ENCODE assay signal across 8 cellular contexts in the genomic region with DNA sequence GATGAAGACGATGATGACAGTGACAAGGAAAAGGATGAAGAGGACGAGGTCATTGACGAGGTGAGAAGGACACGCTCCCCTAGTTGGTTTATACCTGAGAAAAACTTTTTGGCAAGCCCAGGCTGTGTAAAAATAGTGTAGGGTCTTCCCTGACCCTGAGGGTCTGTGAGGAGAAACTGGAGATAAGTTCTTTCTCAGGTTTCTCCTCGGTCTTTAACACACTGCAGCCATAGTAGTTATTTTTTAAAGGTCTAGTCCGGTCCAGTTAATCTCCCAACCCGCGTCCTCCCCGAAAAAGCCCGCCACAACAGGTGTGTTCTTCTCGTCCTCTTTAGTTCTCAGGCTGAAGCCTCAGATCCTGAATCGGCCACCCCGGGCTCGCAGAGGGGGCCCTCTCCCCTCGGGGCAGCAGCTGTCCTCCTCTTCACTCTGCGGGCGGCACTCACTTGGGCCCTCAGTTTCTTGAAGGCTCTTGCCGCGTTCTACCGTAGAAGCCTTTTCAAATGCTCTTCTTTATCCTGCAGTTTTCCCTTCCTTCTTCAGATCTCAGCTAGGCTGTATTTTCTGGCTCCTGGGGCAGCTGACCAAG. TPM values are rescaled to one million over a fixed set of nuclear protein-coding genes. Genes with fewer than 3 reads are reported as not detected.
DNase-seq lines count a peak whose midpoint lies in the region; ATAC-seq, FAIRE-seq and TF ChIP-seq lines count a peak whose summit lies in the region.

No MANE protein-coding gene starts in this region.

- H3K4ac ChIP-seq in H1 (replicated peaks; ENCODE audit: insufficient read length, low read depth, low read length), result peak overlapping the region; percentile 11

- H3K27ac ChIP-seq in ACC112 (ENCODE audit: low read depth, low read length), result peak overlapping the region; percentile 75
- H3K27ac ChIP-seq in H1 (ENCODE audit: low read depth, low read length), result peak overlapping the region; percentile 100
- peak overlapping the region in 1 of 2 donors; percentile 76 for H3K27ac ChIP-seq in ovary

- DNase-seq in RPMI7951 (ENCODE audit: low read depth), result peak; percentile 3
- DNase-seq in H1 (ENCODE audit: low read depth in 1 of 2, low spot score in 2 of 2), result no peak
- DNase-seq in ovary, result no peak
- no peak for DNase-seq in NCI-H1930 (lab: John Stamatoyannopoulos, UW)
- no peak for DNase-seq in effector CD8-positive, alpha-beta T cell (lab: John Stamatoyannopoulos, UW)
- DNase-seq in activated CD4-positive, CD25-positive, alpha-beta regulatory T cell (lab: John Stamatoyannopoulos, UW), result no peak

- peaks cover 2% of the 10 kb centered on the region; the same call in 1 of the 2 replicates for H3K79me1 ChIP-seq in H1 (ENCODE audit: low read depth, low read length)

- H3K23me2 ChIP-seq in H1 (ENCODE audit: low read depth, low read length), result no peaks in the 10 kb centered on the region; the same call in 1 of the 2 replicates

- H2AK5ac ChIP-seq in H1 (ENCODE audit: low read depth, low read length), result no peak overlapping the region

- H3K4me3 ChIP-seq in ACC112 (ENCODE audit: low read depth, low read length) (peak overlapping the region; percentile 93), H1 (ENCODE audit: extremely low read depth in 1 of 4, insufficient read depth in 2 of 4, low read depth in 3 of 4, low read length in 4 of 4) (peak overlapping the region; percentile 94 to 100 (median 97)), ovary (peak overlapping the region; percentile 89)

- no peak for FAIRE-seq in H1 (lab: Jason Lieb, UNC)

- no peak overlapping the region for H3K18ac ChIP-seq in H1 (ENCODE audit: extremely low read depth, low read length)

- H3K27me3 ChIP-seq in ACC112 (ENCODE audit: insufficient read depth, low read length) (no peaks in the 10 kb centered on the region), H1 (replicated peaks in 1 of 4; ENCODE audit: control insufficient read depth in 3 of 4, extremely low read depth in 1 of 4, insufficient read depth in 3 of 4, low read length in 3 of 4) (no peaks in the 10 kb centered on the region), ovary (no peaks in the 10 kb centered on the region)

- H3K79me2 ChIP-seq in ACC112 (ENCODE audit: control insufficient read depth, insufficient read depth, low read length, unreplicated experiment) (peaks cover 74% of the 10 kb centered on the region), H1 (ENCODE audit: control insufficient read depth in 1 of 2, insufficient read depth in 2 of 2, low read length in 2 of 2) (peaks cover 26 to 42% of the 10 kb centered on the region in 2 experiments)

- no peak for TF ChIP-seq CTCF in H1 (IDR thresholded peaks at IDR 0.05; ENCODE audit: control extremely low read depth in 1 of 3, insufficient read depth in 1 of 3, low read depth in 1 of 3, low read length in 3 of 3)
- no peak for TF ChIP-seq CTCF in ovary (IDR thresholded peaks at IDR 0.05)

- no peak overlapping the region for H4K91ac ChIP-seq in H1 (replicated peaks; ENCODE audit: insufficient read length, low read length)

- no peak overlapping the region for H2BK20ac ChIP-seq in H1 (ENCODE audit: low read length)

- peak overlapping the region; percentile 73 for H2AFZ ChIP-seq in ACC112 (ENCODE audit: low read length, unreplicated experiment)
- peak overlapping the region; percentile 100 for H2AFZ ChIP-seq in H1 (ENCODE audit: low read length)

- WGBS in H1 (ENCODE audit: extremely low coverage in 1 of 2, insufficient coverage in 1 of 2, insufficient read length in 1 of 2, insufficient replicate concordance in 2 of 2, low coverage in 1 of 2, low lambda C conversion rate in 2 of 2, missing lambda C conversion rate in 1 of 2), 2 experiments, result 2% methylated on average over 20 of the region's 20 CpGs; no CpG with 5 or more reads in 1 of the 2 experiments
- 0% methylated on average over 20 of the region's 20 CpGs for WGBS in ovary, 3 donors

- peak overlapping the region; percentile 47 for H4K5ac ChIP-seq in H1 (ENCODE audit: insufficient read length, low read depth, low read length)

- no peak for TF ChIP-seq RAD21 in H1 (IDR thresholded peaks at IDR 0.05 in 1 of 2, conservative IDR thresholded peaks at IDR 0.05 in 1 of 2; ENCODE audit: low read depth in 2 of 2, low read length in 2 of 2)

- peaks cover 16% of the 10 kb centered on the region for H3K36me3 ChIP-seq in ACC112 (ENCODE audit: insufficient read depth, low read length)
- H3K36me3 ChIP-seq in H1 (ENCODE audit: control insufficient read depth in 2 of 4, insufficient read depth in 4 of 4, low read length in 3 of 4), result peaks cover 11 to 29% (median 20%) of the 10 kb centered on the region in 4 experiments
- H3K36me3 ChIP-seq in ovary, result no peaks in the 10 kb centered on the region

- peak overlapping the region; percentile 100; the same call in 1 of the 2 replicates for H2BK12ac ChIP-seq in H1 (ENCODE audit: low read depth, low read length)

- intact Hi-C loops in ovary (cut with DNase I), result no loop called here

- H4K8ac ChIP-seq in H1 (ENCODE audit: extremely low read depth, insufficient read depth, low read length), result peak overlapping the region; percentile 69; the same call in 1 of the 2 replicates

- peak overlapping the region; percentile 81 to 100 (median 98) for H3K9ac ChIP-seq in H1 (replicated peaks in 1 of 4; ENCODE audit: extremely low read depth in 1 of 4, low read depth in 3 of 4, low read length in 3 of 4)

- CTCF ChIA-PET in H1 (lab: Charles Lee; ENCODE audit: partially characterized antibody), result no interaction called here

- peaks cover 0 to 3% of the 10 kb centered on the region in 2 experiments for H4K20me1 ChIP-seq in H1 (replicated peaks in 1 of 2; ENCODE audit: control insufficient read depth in 1 of 2, insufficient read depth in 2 of 2, low read length in 2 of 2)

- ATAC-seq in GM19328 (IDR thresholded peaks at IDR 0.05; ENCODE audit: unreplicated experiment), result peak; percentile 5

- H3K4me2 ChIP-seq in H1 (ENCODE audit: insufficient read depth in 1 of 2, low read depth in 2 of 2, low read length in 2 of 2), result peak overlapping the region; percentile 74 to 99

- no peak for TF ChIP-seq POLR2A in H1 (IDR thresholded peaks at IDR 0.05; ENCODE audit: control extremely low read depth in 1 of 2, low read depth in 2 of 2, low read length in 2 of 2)
- no peak for TF ChIP-seq POLR2A in ovary (IDR thresholded peaks at IDR 0.05)

- no peak overlapping the region for H3K23ac ChIP-seq in H1 (ENCODE audit: insufficient read length)

- peak overlapping the region; percentile 100 for H2BK5ac ChIP-seq in H1 (ENCODE audit: low read depth, low read length)

- no peak overlapping the region for H2BK15ac ChIP-seq in H1 (ENCODE audit: low read length)

- H3K9me3 ChIP-seq in H1 (ENCODE audit: insufficient read depth in 2 of 2, low read depth in 1 of 2, low read length in 1 of 2) (no peaks in the 10 kb centered on the region), ovary (no peaks in the 10 kb centered on the region)

- no peak overlapping the region for H3K14ac ChIP-seq in H1 (ENCODE audit: insufficient read length)

- H3K4me1 ChIP-seq in ACC112 (ENCODE audit: control insufficient read depth, insufficient read depth, low read length, unreplicated experiment), result peaks cover 35% of the 10 kb centered on the region
- H3K4me1 ChIP-seq in H1 (replicated peaks in 1 of 4; ENCODE audit: control insufficient read depth in 3 of 4, insufficient read depth in 4 of 4, low read length in 3 of 4), result peaks cover 0 to 2% (median 0%) of the 10 kb centered on the region in 4 experiments; a peak in 2 of 7 replicates
- peaks cover 12% of the 10 kb centered on the region for H3K4me1 ChIP-seq in ovary (ENCODE audit: insufficient read depth)

- POLR2A ChIA-PET in H1 (lab: Charles Lee; ENCODE audit: partially characterized antibody), result interaction anchor here (1.1 to 2.3 kb wide), 2 partner anchors 12 to 18 kb away, joined by 4 to 7 read pairs; no protein-coding TSS in a partner anchor

- no peak overlapping the region for H2BK120ac ChIP-seq in H1 (replicated peaks; ENCODE audit: low read depth, low read length)

- H3K56ac ChIP-seq in H1 (replicated peaks; ENCODE audit: insufficient read length, low read depth, low read length), result no peak overlapping the region

- TF ChIP-seq EP300 in H1 (IDR thresholded peaks at IDR 0.05; ENCODE audit: borderline replicate concordance in 1 of 2, low read depth in 2 of 2, low read length in 2 of 2), result no peak
- no peak for TF ChIP-seq EP300 in ovary (IDR thresholded peaks at IDR 0.05)

RNA-seq across cellular contexts. Expression of a gene that starts 0.4 kb away (rescaled TPM):
- 63.3 and 68.2 TPM in 2 replicates for total RNA-seq in RPMI7951 (2014; rRNA removed; shearing (Covaris generic))
- 118 and 120 TPM in 2 replicates for total RNA-seq in H1 (2021; fragmentation: NEBNext Ultra II Directional; extraction: Animal tissue kit (Norgen Biotek cat#: 25700))
- polyA plus RNA-seq in H1 (2011; rRNA removed) (16.6 and 33.9 TPM in 2 replicates), ovary (10 to 100 TPM; 40.5 to 50.2 TPM)
- polyA plus RNA-seq in H1 (2011; cell fraction: cytosol; rRNA removed), result 67.7 TPM
- 14.7 TPM for polyA plus RNA-seq in H1 (2011; cell fraction: nucleus; rRNA removed)
- polyA plus RNA-seq in H1 (2012, experiment 1 of 2), result 82.6 to 161 TPM (median 93.6 TPM) in 4 replicates
- 17.0 TPM for polyA plus RNA-seq in H1 (2012, experiment 2 of 2)
- polyA plus RNA-seq in H1 (2013, experiment 1 of 2), result 95.1 TPM
- polyA plus RNA-seq in H1 (2013, experiment 2 of 2), result 91.0 TPM
- polyA minus RNA-seq in H1 (2011; rRNA and poly(A)+ RNA removed), result 19.5 and 21.0 TPM in 2 replicates
- 24.9 TPM for polyA minus RNA-seq in H1 (2011; cell fraction: cytosol; rRNA and poly(A)+ RNA removed)
- polyA minus RNA-seq in H1 (2011; cell fraction: nucleus; rRNA and poly(A)+ RNA removed), result 35.0 TPM
- total RNA-seq in ovary, result 10 to 100 TPM; 29.9 to 60.6 (median 48.4) TPM

RNA-seq across cellular contexts. Expression of a gene that starts 0.7 kb away (rescaled TPM):
- 55.6 and 70.5 TPM in 2 replicates for total RNA-seq in RPMI7951 (2014; rRNA removed; shearing (Covaris generic))
- total RNA-seq in H1 (2021; fragmentation: NEBNext Ultra II Directional; extraction: Animal tissue kit (Norgen Biotek cat#: 25700)), result 43.3 and 45.6 TPM in 2 replicates
- polyA plus RNA-seq in H1 (2011; rRNA removed) (58.0 and 62.6 TPM in 2 replicates), ovary (10 to 100 TPM; 23.7 to 82.5 TPM)
- polyA plus RNA-seq in H1 (2011; cell fraction: cytosol; rRNA removed), result 43.9 TPM
- polyA plus RNA-seq in H1 (2011; cell fraction: nucleus; rRNA removed), result 58.9 TPM
- polyA plus RNA-seq in H1 (2012, experiment 1 of 2), result 41.9 to 46.6 TPM (median 43.4 TPM) in 4 replicates
- 51.2 TPM for polyA plus RNA-seq in H1 (2012, experiment 2 of 2)
- 44.1 TPM for polyA plus RNA-seq in H1 (2013, experiment 1 of 2)
- polyA plus RNA-seq in H1 (2013, experiment 2 of 2), result 43.3 TPM
- polyA minus RNA-seq in H1 (2011; rRNA and poly(A)+ RNA removed), result 30.3 and 35.2 TPM in 2 replicates
- 18.8 TPM for polyA minus RNA-seq in H1 (2011; cell fraction: cytosol; rRNA and poly(A)+ RNA removed)
- 46.9 TPM for polyA minus RNA-seq in H1 (2011; cell fraction: nucleus; rRNA and poly(A)+ RNA removed)
- 10 to 100 TPM; 18.5 to 39.6 (median 28.6) TPM for total RNA-seq in ovary

RNA-seq across cellular contexts. Expression of a gene that starts 48.1 kb away (rescaled TPM):
- not detected in 2 replicates for total RNA-seq in RPMI7951 (2014; rRNA removed; shearing (Covaris generic))
- total RNA-seq in H1 (2021; fragmentation: NEBNext Ultra II Directional; extraction: Animal tissue kit (Norgen Biotek cat#: 25700)), result not detected in 2 replicates
- polyA plus RNA-seq in H1 (2011; rRNA removed) (0.05 TPM in 1 of 2 replicates, not detected in the other), ovary (under 1 TPM; 0.56 to 1.00 TPM)
- polyA plus RNA-seq in H1 (2011; cell fraction: cytosol; rRNA removed), result not detected
- not detected for polyA plus RNA-seq in H1 (2011; cell fraction: nucleus; rRNA removed)
- 0.09 TPM in 1 of 4 replicates, not detected in the others for polyA plus RNA-seq in H1 (2012, experiment 1 of 2)
- polyA plus RNA-seq in H1 (2012, experiment 2 of 2), result not detected
- 0.04 TPM for polyA plus RNA-seq in H1 (2013, experiment 1 of 2)
- 0.02 TPM for polyA plus RNA-seq in H1 (2013, experiment 2 of 2)
- polyA minus RNA-seq in H1 (2011; rRNA and poly(A)+ RNA removed), result not detected in 2 replicates
- polyA minus RNA-seq in H1 (2011; cell fraction: cytosol; rRNA and poly(A)+ RNA removed), result not detected
- polyA minus RNA-seq in H1 (2011; cell fraction: nucleus; rRNA and poly(A)+ RNA removed), result not detected
- total RNA-seq in ovary, result 1 to 10 TPM in 4 of 7 donors, under 1 TPM in 3; 0.11 to 1.6 (median 1.2) TPM

RNA-seq across cellular contexts. Expression of a gene that starts 57.3 kb away (rescaled TPM):
- 28.1 and 32.4 TPM in 2 replicates for total RNA-seq in RPMI7951 (2014; rRNA removed; shearing (Covaris generic))
- 15.6 and 15.8 TPM in 2 replicates for total RNA-seq in H1 (2021; fragmentation: NEBNext Ultra II Directional; extraction: Animal tissue kit (Norgen Biotek cat#: 25700))
- polyA plus RNA-seq in H1 (2011; rRNA removed), result 7.0 and 12.4 TPM in 2 replicates
- polyA plus RNA-seq in H1 (2011; cell fraction: cytosol; rRNA removed), result 12.9 TPM
- polyA plus RNA-seq in H1 (2011; cell fraction: nucleus; rRNA removed), result 6.8 TPM
- polyA plus RNA-seq in H1 (2012, experiment 1 of 2), result 12.7 to 17.0 TPM (median 14.9 TPM) in 4 replicates
- polyA plus RNA-seq in H1 (2012, experiment 2 of 2), result 2.0 TPM
- 11.5 TPM for polyA plus RNA-seq in H1 (2013, experiment 1 of 2)
- polyA plus RNA-seq in H1 (2013, experiment 2 of 2), result 11.7 TPM
- polyA minus RNA-seq in H1 (2011; rRNA and poly(A)+ RNA removed), result 19.3 and 24.9 TPM in 2 replicates
- 10.6 TPM for polyA minus RNA-seq in H1 (2011; cell fraction: cytosol; rRNA and poly(A)+ RNA removed)
- 11.2 TPM for polyA minus RNA-seq in H1 (2011; cell fraction: nucleus; rRNA and poly(A)+ RNA removed)
- total RNA-seq in ovary, result 10 to 100 TPM; 18.0 to 36.5 (median 34.1) TPM
- polyA plus RNA-seq in ovary, result 10 to 100 TPM; 17.1 to 28.3 TPM
